In the genomic region with DNA sequence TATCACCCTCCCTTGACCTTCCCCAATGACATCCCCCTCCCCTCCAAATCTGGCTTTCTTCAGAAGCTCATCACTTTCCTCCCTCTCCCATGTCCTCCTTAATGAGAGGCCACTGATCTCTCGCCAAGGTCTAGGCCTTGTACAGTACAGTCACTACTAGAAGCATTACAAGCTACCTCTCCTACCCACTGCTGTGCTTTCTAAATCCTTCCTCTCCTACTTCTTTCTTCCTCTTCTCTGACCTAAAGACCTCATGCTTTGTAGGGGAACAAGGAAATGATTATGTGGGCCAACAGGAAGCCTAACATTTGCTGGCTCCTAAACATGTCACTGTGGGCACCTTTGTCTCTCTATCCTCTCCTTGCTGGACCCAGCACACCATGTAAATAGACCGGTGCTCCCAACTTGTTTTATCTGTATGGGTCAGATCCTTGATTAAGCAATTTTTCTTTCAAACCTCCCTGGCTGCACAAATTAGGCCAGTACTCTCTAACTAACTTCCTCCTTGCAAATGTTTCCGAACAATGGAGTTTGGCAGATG, we compare ENCODE assay signal across 19 cellular contexts. TPM values are rescaled to one million over a fixed set of nuclear protein-coding genes. Genes with fewer than 3 reads are reported as not detected.
DNase-seq lines count a peak whose midpoint lies in the region; ATAC-seq and TF ChIP-seq lines count a peak whose summit lies in the region.
"Had no signal": no experiment of that assay in that cellular context is flagged by ENCODE, and none has a peak within 500 bp of the region (broad histone marks: within the 10 kb centered on the region; RNA-seq: fewer than 3 reads in every experiment).

No MANE protein-coding gene starts in this region.

- CTCF ChIA-PET in MCF 10A (lab: Yijun Ruan, JAX): interaction anchor here (0.8 to 3.5 kb wide), 3 partner anchors 8 to 63 kb away, joined by 3 to 14 read pairs (median 10); no protein-coding TSS in a partner anchor

- H3K27me3 Mint-ChIP-seq in MCF 10A (ENCODE audit: insufficient read depth, unreplicated experiment) (no peaks in the 10 kb centered on the region), immature natural killer cell (ENCODE audit: low read depth in 3 of 3) (peaks cover 0 to 4% (median 3%) of the 10 kb centered on the region in 3 donors)

- intact Hi-C loops in MCF 10A (cut with micrococcal nuclease): no loop called here

- no TSS peak for BruUV-seq in MCF 10A (replicated peaks; lab: Mats Ljungman, UMichigan)

- no peak for ATAC-seq in GM19395 (IDR thresholded peaks at IDR 0.05; ENCODE audit: unreplicated experiment)
- ATAC-seq: A549; activated T-cell treated with anti-CD3 and anti-CD28 coated beads, Interleukin-2, amount 50 U/mL, for 4 hours had no signal

- H3K4me1 Mint-ChIP-seq in MCF 10A (ENCODE audit: insufficient read depth, unreplicated experiment) (peaks cover 30% of the 10 kb centered on the region), immature natural killer cell (peaks cover 0 to 3% of the 10 kb centered on the region in 2 donors)

- H3K27ac Mint-ChIP-seq in MCF 10A (ENCODE audit: low read depth, unreplicated experiment) (peak overlapping the region; percentile 37), immature natural killer cell (no peak overlapping the region)
- H3K27ac Mint-ChIP-seq: activated naive CD8-positive, alpha-beta T cell had no signal

- H3K36me3 Mint-ChIP-seq in MCF 10A (ENCODE audit: insufficient read depth, unreplicated experiment): no peaks in the 10 kb centered on the region
- peaks cover 0 to 5% (median 3%) of the 10 kb centered on the region in 3 donors for H3K36me3 Mint-ChIP-seq in immature natural killer cell

- TF ChIP-seq POLR2A in NB4 (IDR thresholded peaks at IDR 0.05; ENCODE audit: extremely low read depth, insufficient read length): no peak

- TF ChIP-seq CTCF in NB4 (IDR thresholded peaks at IDR 0.05; ENCODE audit: low read depth, low read length) (no peak), MCF 10A (IDR thresholded peaks at IDR 0.05; ENCODE audit: unreplicated experiment) (no peak)

- peak; percentile 70 to 71 for DNase-seq in AML-193 (lab: John Stamatoyannopoulos, UW)
- DNase-seq in NB4 (ENCODE audit: low read depth): peak; percentile 59
- no peak for DNase-seq in MCF 10A (ENCODE audit: unreplicated experiment)
- DNase-seq in lung microvascular endothelial cell (ENCODE audit: low read depth in 2 of 2): peak; percentile 7 to 8
- DNase-seq in NCI-H748 treated with DMSO at 0.1 percent for 48 hours (lab: John Stamatoyannopoulos, UW): no peak
- DNase-seq in cerebellar nuclear complex (lab: John Stamatoyannopoulos, UW): no peak
- DNase-seq in immature natural killer cell: no peak
- DNase-seq: activated CD4-positive, alpha-beta T cell treated with anti-CD3 and anti-CD28 coated beads, Interleukin-2, amount 50 U/mL, for 4 hours; activated T-cell treated with anti-CD3 and anti-CD28 coated beads, Interleukin-2, amount 50 U/mL, for 4 hours; KG1; NCI-H146; NCI-H226; stimulated activated naive CD4-positive, alpha-beta T cell had no signal

- H3K9me3 Mint-ChIP-seq in MCF 10A (ENCODE audit: unreplicated experiment) (no peaks in the 10 kb centered on the region), immature natural killer cell (peaks cover 0 to 8% (median 4%) of the 10 kb centered on the region in 6 donors)

- POLR2A ChIA-PET in MCF 10A (lab: Yijun Ruan, JAX): interaction anchor here (0.5 kb wide), 1 partner anchor 357 kb away, joined by 3 read pairs; no protein-coding TSS in a partner anchor

- H3K4me3 Mint-ChIP-seq in MCF 10A (ENCODE audit: unreplicated experiment) (no peak overlapping the region), immature natural killer cell (no peak overlapping the region)
- H3K4me3 Mint-ChIP-seq: activated naive CD8-positive, alpha-beta T cell; activated T-cell treated with anti-CD3 and anti-CD28 coated beads, Interleukin-2, amount 50 U/mL, for 4 hours had no signal

- H3K4me3 ChIP-seq in NB4 (ENCODE audit: low read depth, low read length): no peak overlapping the region
- H3K4me3 ChIP-seq: A549, hepatocyte, tibial nerve had no signal

RNA-seq across cellular contexts. Expression of a gene that starts 16.7 kb away (rescaled TPM):
- total RNA-seq in MCF 10A (2022): 0.47 and 0.77 TPM in 2 replicates
- not detected in 2 replicates for total RNA-seq in lung microvascular endothelial cell
- polyA plus RNA-seq in immature natural killer cell: under 1 TPM in 1 of 3 donors, not detected in 2; 0.28 TPM
- total RNA-seq: pulmonary artery endothelial cell had no signal
- polyA plus RNA-seq: A549 had no signal

Comparison
In these comparisons a context has a peak if more than half of its experiments do, and no peak if none do; other contexts are left out.
1. DNase-seq: peak in AML-193 (2 of 2), NB4 (single experiment) and lung microvascular endothelial cell (2 of 2); none in MCF 10A (single experiment), NCI-H748 treated with DMSO at 0.1 percent for 48 hours (single experiment), cerebellar nuclear complex (0 of 2) and immature natural killer cell (0 of 3).